In genomic region chr4:77669911-77670590, GRCh38 we compare ENCODE assay signal across 22 cellular contexts.
DNase-seq lines count a peak whose midpoint lies in the region; TF ChIP-seq lines count a peak whose summit lies in the region.
"Had no signal": no experiment of that assay in that cellular context is flagged by ENCODE, and none has a peak within 500 bp of the region (broad histone marks: within the 10 kb centered on the region; RNA-seq: fewer than 3 reads in every experiment).

No MANE protein-coding gene starts in this region.

- intact Hi-C loops in prostate gland (cut with DNase I): no loop called here
- intact Hi-C loops in CD14-positive monocyte (cut with micrococcal nuclease): no loop called here
- intact Hi-C loops in left ventricle myocardium inferior (cut with micrococcal nuclease): no loop called here

- H3K27me3 ChIP-seq in prostate gland (replicated peaks; ENCODE audit: insufficient read depth) (no peaks in the 10 kb centered on the region), left ventricle myocardium inferior (ENCODE audit: low read depth) (no peaks in the 10 kb centered on the region)
- H3K27me3 ChIP-seq: cardiac muscle cell, MG63 had no signal

- H3K4me1 Mint-ChIP-seq in activated naive CD8-positive, alpha-beta T cell treated with anti-CD3 and anti-CD28 coated beads for 36 hours: no peaks in the 10 kb centered on the region
- no peaks in the 10 kb centered on the region for H3K4me1 Mint-ChIP-seq in CD14-positive monocyte
- H3K4me1 Mint-ChIP-seq: activated CD4-positive, alpha-beta T cell treated with anti-CD3 and anti-CD28 coated beads, Interleukin-2, amount 10 ng/mL, durations not matched to agents 24 days and 14 days; natural killer cell had no signal

- no peak overlapping the region for H3K27ac Mint-ChIP-seq in activated naive CD8-positive, alpha-beta T cell treated with anti-CD3 and anti-CD28 coated beads for 36 hours
- no peak overlapping the region for H3K27ac Mint-ChIP-seq in CD14-positive monocyte
- H3K27ac Mint-ChIP-seq: activated CD4-positive, alpha-beta T cell treated with anti-CD3 and anti-CD28 coated beads, Interleukin-2, amount 10 ng/mL, durations not matched to agents 24 days and 14 days; activated T-helper 2 cell treated with anti-CD3 and anti-CD28 coated beads, Interferon-gamma antibody, Interleukin-2, Interleukin-4, amounts not matched to agents 10 μg/mL and 5 μg/mL and 100 μg/mL, durations not matched to agents 14 hours and 24 hours and 36 hours; natural killer cell had no signal

- H3K4me3 ChIP-seq in prostate gland: no peak overlapping the region
- no peak overlapping the region for H3K4me3 ChIP-seq in left ventricle myocardium inferior
- H3K4me3 ChIP-seq: cardiac muscle cell, MG63 had no signal

- no peak for TF ChIP-seq CTCF in VCaP (conservative IDR thresholded peaks at IDR 0.05)
- no peak for TF ChIP-seq CTCF in prostate gland (IDR thresholded peaks at IDR 0.05)
- no peak for TF ChIP-seq CTCF in CD14-positive monocyte (IDR thresholded peaks at IDR 0.05)
- TF ChIP-seq CTCF in left ventricle myocardium inferior (IDR thresholded peaks at IDR 0.05; ENCODE audit: borderline replicate concordance): no peak

- TF ChIP-seq POLR2A in prostate gland (IDR thresholded peaks at IDR 0.05): no peak

- no peaks in the 10 kb centered on the region for H3K36me3 Mint-ChIP-seq in activated naive CD8-positive, alpha-beta T cell treated with anti-CD3 and anti-CD28 coated beads for 36 hours
- no peaks in the 10 kb centered on the region for H3K36me3 Mint-ChIP-seq in CD14-positive monocyte
- H3K36me3 Mint-ChIP-seq: natural killer cell had no signal

- H3K27ac ChIP-seq in VCaP (peak overlapping the region; percentile 50), prostate gland (no peak overlapping the region), left ventricle myocardium inferior (replicated peaks) (no peak overlapping the region)
- H3K27ac ChIP-seq: cardiac muscle cell had no signal

- 45% methylated on average over 7 of the region's 7 CpGs for WGBS in prostate gland

- H3K9me3 ChIP-seq in prostate gland (no peaks in the 10 kb centered on the region), left ventricle myocardium inferior (replicated peaks) (no peaks in the 10 kb centered on the region)
- H3K9me3 ChIP-seq: BE2C, MG63 had no signal

- no peaks in the 10 kb centered on the region for H3K36me3 ChIP-seq in prostate gland
- no peaks in the 10 kb centered on the region for H3K36me3 ChIP-seq in left ventricle myocardium inferior
- H3K36me3 ChIP-seq: BE2C, cardiac muscle cell, MG63 had no signal

- DNase-seq in NCI-H187 (lab: John Stamatoyannopoulos, UW) (peak; percentile 14), NCI-H187 treated with DMSO at 0.1 percent for 48 hours (lab: John Stamatoyannopoulos, UW) (no peak), NCI-H146 treated with DMSO at 0.1 percent for 48 hours (lab: John Stamatoyannopoulos, UW; ENCODE audit: unreplicated experiment) (peak; percentile 85), prostate gland (ENCODE audit: low spot score) (peak; percentile 8), CD14-positive monocyte (ENCODE audit: low spot score) (no peak), left ventricle myocardium inferior (no peak)
- no peak for DNase-seq in activated naive CD8-positive, alpha-beta T cell treated with anti-CD3 and anti-CD28 coated beads for 36 hours
- DNase-seq: activated CD4-positive, alpha-beta T cell treated with anti-CD3 and anti-CD28 coated beads, Interleukin-2, amount 10 ng/mL, durations not matched to agents 24 days and 14 days; BE2C; erythroblast; foreskin melanocyte; IMR-90; kidney; mesendoderm; MG63; natural killer cell; NCI-H2171; posterior cingulate gyrus; stimulated activated CD4-positive, alpha-beta T cell treated with anti-CD3 and anti-CD28 coated beads, Interleukin-4, amount 100 ng/mL, for 24 hours had no signal

- H3K4me1 ChIP-seq in prostate gland (replicated peaks) (no peaks in the 10 kb centered on the region), left ventricle myocardium inferior (no peaks in the 10 kb centered on the region)
- H3K4me1 ChIP-seq: BE2C had no signal

- no peaks in the 10 kb centered on the region for H3K27me3 Mint-ChIP-seq in activated naive CD8-positive, alpha-beta T cell treated with anti-CD3 and anti-CD28 coated beads for 36 hours
- H3K27me3 Mint-ChIP-seq in CD14-positive monocyte (ENCODE audit: low read depth in 3 of 3): peaks cover 0 to 2% (median 0%) of the 10 kb centered on the region in 3 donors

- H3K4me3 Mint-ChIP-seq in activated naive CD8-positive, alpha-beta T cell treated with anti-CD3 and anti-CD28 coated beads for 36 hours: no peak overlapping the region
- H3K4me3 Mint-ChIP-seq in CD14-positive monocyte: no peak overlapping the region
- H3K4me3 Mint-ChIP-seq: activated CD4-positive, alpha-beta T cell treated with anti-CD3 and anti-CD28 coated beads, Interleukin-2, amount 10 ng/mL, durations not matched to agents 24 days and 14 days; natural killer cell had no signal

- H3K9me3 Mint-ChIP-seq in activated naive CD8-positive, alpha-beta T cell treated with anti-CD3 and anti-CD28 coated beads for 36 hours: no peaks in the 10 kb centered on the region
- H3K9me3 Mint-ChIP-seq in CD14-positive monocyte: peaks cover 1 to 3% (median 2%) of the 10 kb centered on the region in 7 donors
- H3K9me3 Mint-ChIP-seq: activated CD4-positive, alpha-beta T cell treated with anti-CD3 and anti-CD28 coated beads, Interleukin-2, amount 10 ng/mL, durations not matched to agents 24 days and 14 days; activated T-helper 2 cell treated with anti-CD3 and anti-CD28 coated beads, Interferon-gamma antibody, Interleukin-2, Interleukin-4, amounts not matched to agents 10 μg/mL and 5 μg/mL and 100 μg/mL, durations not matched to agents 14 hours and 24 hours and 36 hours; natural killer cell had no signal

Comparison
In these comparisons a context has a peak if more than half of its experiments do, and no peak if none do; other contexts are left out.
1. DNase-seq: peak in NCI-H187 (2 of 2), NCI-H146 treated with DMSO at 0.1 percent for 48 hours (single experiment) and prostate gland (single experiment); none in NCI-H187 treated with DMSO at 0.1 percent for 48 hours (single experiment), activated naive CD8-positive, alpha-beta T cell treated with anti-CD3 and anti-CD28 coated beads for 36 hours (single experiment), CD14-positive monocyte (single experiment) and left ventricle myocardium inferior (single experiment).